ENCODE assay signal across 12 cellular contexts in the genomic region with DNA sequence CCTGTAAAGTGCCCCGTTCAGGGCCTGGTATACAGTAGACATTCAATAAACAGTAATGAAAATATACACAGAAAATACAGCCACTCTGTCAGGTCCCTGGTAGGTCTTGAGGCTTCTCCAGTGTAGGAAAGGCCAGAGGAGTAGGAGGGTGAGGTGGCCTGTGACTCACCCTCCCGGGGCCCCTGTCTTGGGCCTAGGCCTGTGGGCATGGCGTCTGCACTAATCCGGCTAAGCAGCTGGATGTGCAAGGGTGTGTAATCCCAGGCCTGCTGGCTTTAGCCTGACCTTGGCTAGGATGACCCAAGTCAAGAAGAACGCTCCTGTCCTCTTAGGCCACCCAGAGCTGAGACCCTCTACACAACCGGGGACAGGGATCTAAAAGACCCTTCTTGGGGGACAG.
DNase-seq lines count a peak whose midpoint lies in the region; ATAC-seq, FAIRE-seq and TF ChIP-seq lines count a peak whose summit lies in the region.
"Had no signal": no experiment of that assay in that cellular context is flagged by ENCODE, and none has a peak within 500 bp of the region (broad histone marks: within the 10 kb centered on the region; RNA-seq: fewer than 3 reads in every experiment).

No MANE protein-coding gene starts in this region.

- no peak overlapping the region for H3K27ac ChIP-seq in brain microvascular endothelial cell

- TF ChIP-seq CTCF in D721Med (IDR thresholded peaks at IDR 0.05; ENCODE audit: insufficient read depth, missing control alignments) = no peak
- no peak for TF ChIP-seq CTCF in brain microvascular endothelial cell (IDR thresholded peaks at IDR 0.05; ENCODE audit: low read depth, low read length, missing control alignments)
- TF ChIP-seq CTCF in mucosa of descending colon (IDR thresholded peaks at IDR 0.05) = no peak

- intact Hi-C loops in mucosa of descending colon (cut with DNase I, micrococcal nuclease) = no loop called here

- H3K9me3 ChIP-seq in mucosa of descending colon = no peaks in the 10 kb centered on the region

- no peaks in the 10 kb centered on the region for H3K36me3 ChIP-seq in brain microvascular endothelial cell (replicated peaks)
- no peaks in the 10 kb centered on the region for H3K36me3 ChIP-seq in mucosa of descending colon (ENCODE audit: low read depth)

- DNase-seq in D721Med (ENCODE audit: insufficient read length, low spot score) = peak; percentile 75
- peak; percentile 89 for DNase-seq in LHCN-M2 (ENCODE audit: low read depth)
- peak; percentile 18 for DNase-seq in brain microvascular endothelial cell
- no peak for DNase-seq in mucosa of descending colon
- no peak for DNase-seq in NCI-H1417 treated with DMSO at 0.1 percent for 48 hours (lab: John Stamatoyannopoulos, UW)
- no peak for DNase-seq in NCI-H510A treated with DMSO at 0.1 percent for 48 hours (lab: John Stamatoyannopoulos, UW)
- DNase-seq: CD8-positive, alpha-beta memory T cell; NCI-H2081 treated with DMSO at 0.1 percent for 48 hours; SHP77 had no signal

- peak; percentile 33 for ATAC-seq in mucosa of descending colon
- ATAC-seq in GM19452 (IDR thresholded peaks at IDR 0.05; ENCODE audit: unreplicated experiment) = no peak
- no peak for ATAC-seq in HG03342 (IDR thresholded peaks at IDR 0.05; ENCODE audit: unreplicated experiment)

- in situ Hi-C loops in brain microvascular endothelial cell (cut with HindIII; ENCODE audit: low pct_ligation_motif_present, low sequenced_read_pairs) = no loop called here

- H3K4me3 ChIP-seq in brain microvascular endothelial cell (ENCODE audit: low read depth, low read length) (no peak overlapping the region), mucosa of descending colon (no peak overlapping the region)

- H3K27me3 ChIP-seq in brain microvascular endothelial cell (replicated peaks) = peaks cover 3% of the 10 kb centered on the region

- FAIRE-seq in D721Med (lab: Jason Lieb, UNC) = peak; percentile 51
- FAIRE-seq: GM12891 had no signal

- H3K4me1 ChIP-seq in mucosa of descending colon (ENCODE audit: low read depth) = no peaks in the 10 kb centered on the region

Comparison
In these comparisons a context has a peak if more than half of its experiments do, and no peak if none do; other contexts are left out.
1. DNase-seq: peak in D721Med (single experiment), LHCN-M2 (single experiment) and brain microvascular endothelial cell (single experiment); none in mucosa of descending colon (0 of 3), NCI-H1417 treated with DMSO at 0.1 percent for 48 hours (single experiment) and NCI-H510A treated with DMSO at 0.1 percent for 48 hours (single experiment).